In the genomic region with DNA sequence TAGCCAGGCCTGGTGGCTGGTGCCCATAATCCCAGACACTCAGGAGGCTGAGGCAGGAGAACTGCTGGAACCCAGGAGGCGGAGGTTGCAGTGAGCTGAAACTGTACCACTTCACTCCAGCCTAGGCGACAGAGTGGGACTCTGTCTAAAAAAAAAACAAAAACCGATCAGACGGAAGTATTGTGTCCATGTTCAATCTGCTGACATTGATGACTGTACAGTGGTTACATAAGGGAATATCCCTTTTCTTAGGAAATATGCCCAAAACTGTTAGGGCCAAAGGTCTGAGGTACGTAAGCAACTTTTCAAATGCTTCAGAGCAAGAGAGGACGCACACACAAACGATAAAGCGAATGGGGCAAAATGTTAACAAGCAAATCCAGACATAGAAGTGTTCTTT, we compare ENCODE assay signal across 14 cellular contexts.
"Had no signal": no experiment of that assay in that cellular context is flagged by ENCODE, and none has a peak within 500 bp of the region (broad histone marks: within the 10 kb centered on the region; RNA-seq: fewer than 3 reads in every experiment).

No MANE protein-coding gene starts in this region.

- ATAC-seq: foreskin keratinocyte, mucosa of descending colon, natural killer cell, right cardiac atrium had no signal

- H3K27ac Mint-ChIP-seq: activated naive CD4-positive, alpha-beta T cell treated with anti-CD3 and anti-CD28 coated beads, Interleukin-2, amount 50 U/mL, for 24 hours; immature natural killer cell; natural killer cell had no signal

- DNase-seq: activated B cell treated with CpG ODN at 0.5 μM for 24 hours; activated CD8-positive, alpha-beta memory T cell treated with anti-CD3 and anti-CD28 coated beads, Interleukin-2, amount 50 U/mL, for 48 hours; foreskin keratinocyte; immature natural killer cell; mammary epithelial cell; mucosa of descending colon; natural killer cell; nucleus accumbens; stimulated activated CD4-positive, alpha-beta T cell treated with anti-CD3 and anti-CD28 coated beads, Interleukin-2, amount 100 ng/mL, for 24 hours; stomach; tibial artery had no signal

- H3K27me3 ChIP-seq: ascending aorta, foreskin keratinocyte had no signal

- H3K4me3 ChIP-seq: ascending aorta, mucosa of descending colon, stomach, tibial artery had no signal

- H3K36me3 ChIP-seq: ascending aorta, stomach, tibial artery had no signal

- H3K36me3 Mint-ChIP-seq: natural killer cell had no signal

- H3K27me3 Mint-ChIP-seq: activated B cell treated with CpG ODN at 0.5 μM for 24 hours; activated naive CD4-positive, alpha-beta T cell treated with anti-CD3 and anti-CD28 coated beads, Interleukin-2, amount 50 U/mL, for 24 hours had no signal

- H3K27ac ChIP-seq: foreskin keratinocyte, tibial artery had no signal

- H3K4me3 Mint-ChIP-seq: activated naive CD4-positive, alpha-beta T cell treated with anti-CD3 and anti-CD28 coated beads, Interleukin-2, amount 50 U/mL, for 24 hours; immature natural killer cell; natural killer cell had no signal

- H3K9me3 ChIP-seq: ascending aorta, mucosa of descending colon, tibial artery had no signal

- H3K9me3 Mint-ChIP-seq: activated naive CD4-positive, alpha-beta T cell treated with anti-CD3 and anti-CD28 coated beads, Interleukin-2, amount 50 U/mL, for 24 hours; natural killer cell had no signal

- H3K4me1 ChIP-seq: ascending aorta, foreskin keratinocyte, stomach, tibial artery had no signal
